In genomic region chr2:40403233-40403841, GRCh38 we compare ENCODE assay signal across 15 cellular contexts. TPM values are rescaled to one million over a fixed set of nuclear protein-coding genes. Genes with fewer than 3 reads are reported as not detected.
DNase-seq lines count a peak whose midpoint lies in the region; ATAC-seq, FAIRE-seq and TF ChIP-seq lines count a peak whose summit lies in the region.
"Had no signal": no experiment of that assay in that cellular context is flagged by ENCODE, and none has a peak within 500 bp of the region (broad histone marks: within the 10 kb centered on the region; RNA-seq: fewer than 3 reads in every experiment).

No MANE protein-coding gene starts in this region.

- DNase-seq in Right ventricle myocardium inferior (ENCODE audit: missing footprints): no peak
- DNase-seq in right atrium auricular region (ENCODE audit: low spot score): no peak
- peak; percentile 97 for DNase-seq in bronchial epithelial cell (ENCODE audit: low read depth)
- DNase-seq in right cardiac atrium: no peak
- DNase-seq in activated T-cell treated with anti-CD3 and anti-CD28 coated beads, Interleukin-2, amount 50 U/mL, for 4 hours: no peak
- no peak for DNase-seq in NCI-H510A (lab: John Stamatoyannopoulos, UW)
- no peak for DNase-seq in T-helper 17 cell
- DNase-seq: 8988T; activated CD4-positive, alpha-beta T cell treated with anti-CD3 and anti-CD28 coated beads, Interleukin-2, amount 10 ng/mL, durations not matched to agents 7 days and 5 days; activated effector memory CD4-positive, alpha-beta T cell treated with Interleukin-2 at 50 U/mL for 16 hours; H7; NCI-H2081 had no signal

- no peak for FAIRE-seq in bronchial epithelial cell (lab: Jason Lieb, UNC)

- H3K9me3 ChIP-seq in right atrium auricular region (no peaks in the 10 kb centered on the region), right cardiac atrium (ENCODE audit: control insufficient read depth, low read length) (no peaks in the 10 kb centered on the region), T-helper 17 cell (ENCODE audit: control insufficient read depth, low read length, poor library complexity, severe bottlenecking) (no peaks in the 10 kb centered on the region)

- H3K9me3 Mint-ChIP-seq in activated T-cell treated with anti-CD3 and anti-CD28 coated beads, Interleukin-2, amount 50 U/mL, for 4 hours: no peaks in the 10 kb centered on the region
- H3K9me3 Mint-ChIP-seq: activated CD4-positive, alpha-beta T cell treated with anti-CD3 and anti-CD28 coated beads, Interleukin-2, amount 10 ng/mL, durations not matched to agents 7 days and 5 days; IgD-negative memory B cell; T-helper 1 cell treated with Interleukin-12 subunit alpha and Interleukin-12 subunit beta and Interleukin-4 antibody, amounts not matched to agents 30 μg/mL and 1 μg/mL, for 36 hours had no signal

- no peaks in the 10 kb centered on the region for H3K4me1 Mint-ChIP-seq in activated T-cell treated with anti-CD3 and anti-CD28 coated beads, Interleukin-2, amount 50 U/mL, for 4 hours (ENCODE audit: low read depth)
- H3K4me1 Mint-ChIP-seq in T-helper 17 cell: no peaks in the 10 kb centered on the region
- H3K4me1 Mint-ChIP-seq: activated CD4-positive, alpha-beta T cell treated with anti-CD3 and anti-CD28 coated beads, Interleukin-2, amount 10 ng/mL, durations not matched to agents 7 days and 5 days; IgD-negative memory B cell had no signal

- H3K4me3 Mint-ChIP-seq in activated T-cell treated with anti-CD3 and anti-CD28 coated beads, Interleukin-2, amount 50 U/mL, for 4 hours: no peak overlapping the region
- H3K4me3 Mint-ChIP-seq in T-helper 17 cell: no peak overlapping the region
- H3K4me3 Mint-ChIP-seq: activated CD4-positive, alpha-beta T cell treated with anti-CD3 and anti-CD28 coated beads, Interleukin-2, amount 10 ng/mL, durations not matched to agents 7 days and 5 days; IgD-negative memory B cell; T-helper 1 cell treated with Interleukin-12 subunit alpha and Interleukin-12 subunit beta and Interleukin-4 antibody, amounts not matched to agents 30 μg/mL and 1 μg/mL, for 36 hours had no signal

- WGBS in right cardiac atrium: 78% methylated on average over 4 of the region's 4 CpGs

- no peak overlapping the region for H3K4me3 ChIP-seq in right atrium auricular region
- H3K4me3 ChIP-seq in bronchial epithelial cell (ENCODE audit: low read depth, low read length): no peak overlapping the region
- no peak overlapping the region for H3K4me3 ChIP-seq in right cardiac atrium (ENCODE audit: low read length)

- H3K27ac ChIP-seq in right atrium auricular region (no peak overlapping the region), right cardiac atrium (ENCODE audit: low read length) (peak overlapping the region; percentile 42)

- intact Hi-C loops in Right ventricle myocardium inferior (cut with DNase I) (no loop called here), right cardiac atrium (cut with DNase I) (no loop called here)

- H3K36me3 Mint-ChIP-seq in activated T-cell treated with anti-CD3 and anti-CD28 coated beads, Interleukin-2, amount 50 U/mL, for 4 hours (ENCODE audit: insufficient read depth): no peaks in the 10 kb centered on the region
- H3K36me3 Mint-ChIP-seq in T-helper 17 cell (ENCODE audit: low read depth): no peaks in the 10 kb centered on the region

- peaks cover 0 to 58% of the 10 kb centered on the region in 2 donors for H3K4me1 ChIP-seq in right atrium auricular region
- peaks cover 6% of the 10 kb centered on the region for H3K4me1 ChIP-seq in right cardiac atrium (ENCODE audit: control insufficient read depth, insufficient read depth, low read length)

- H3K27ac Mint-ChIP-seq in T-helper 17 cell: no peak overlapping the region
- H3K27ac Mint-ChIP-seq: activated CD4-positive, alpha-beta T cell treated with anti-CD3 and anti-CD28 coated beads, Interleukin-2, amount 10 ng/mL, durations not matched to agents 7 days and 5 days; IgD-negative memory B cell; T-helper 1 cell treated with Interleukin-12 subunit alpha and Interleukin-12 subunit beta and Interleukin-4 antibody, amounts not matched to agents 30 μg/mL and 1 μg/mL, for 36 hours had no signal

- ATAC-seq in Right ventricle myocardium inferior (peak; percentile 59), right cardiac atrium (peak; percentile 43 to 54), HG02571 (IDR thresholded peaks at IDR 0.05; ENCODE audit: unreplicated experiment) (no peak), T-helper 17 cell (no peak)
- ATAC-seq in activated T-cell treated with anti-CD3 and anti-CD28 coated beads, Interleukin-2, amount 50 U/mL, for 4 hours: no peak

- H3K36me3 ChIP-seq in right atrium auricular region (no peaks in the 10 kb centered on the region), bronchial epithelial cell (ENCODE audit: control insufficient read depth, insufficient read depth, low read length) (no peaks in the 10 kb centered on the region)

- H3K27me3 ChIP-seq in right atrium auricular region: no peaks in the 10 kb centered on the region
- H3K27me3 ChIP-seq in bronchial epithelial cell (ENCODE audit: control insufficient read depth, insufficient read depth, low read length): no peaks in the 10 kb centered on the region
- no peaks in the 10 kb centered on the region for H3K27me3 ChIP-seq in right cardiac atrium (ENCODE audit: control insufficient read depth, insufficient read depth)

- no peaks in the 10 kb centered on the region for H3K27me3 Mint-ChIP-seq in activated T-cell treated with anti-CD3 and anti-CD28 coated beads, Interleukin-2, amount 50 U/mL, for 4 hours (ENCODE audit: low read depth)
- peaks cover 6% of the 10 kb centered on the region for H3K27me3 Mint-ChIP-seq in T-helper 17 cell
- H3K27me3 Mint-ChIP-seq: activated CD4-positive, alpha-beta T cell treated with anti-CD3 and anti-CD28 coated beads, Interleukin-2, amount 10 ng/mL, durations not matched to agents 7 days and 5 days; IgD-negative memory B cell had no signal

- no peak for TF ChIP-seq CTCF in right atrium auricular region (IDR thresholded peaks at IDR 0.05)
- TF ChIP-seq CTCF in bronchial epithelial cell (IDR thresholded peaks at IDR 0.05; ENCODE audit: insufficient read depth, low read length, severe bottlenecking): no peak

RNA-seq across cellular contexts. Expression of gene SLC8A1, which starts 48.6 kb away (rescaled TPM):
- total RNA-seq in Right ventricle myocardium inferior: 999 TPM
- 100 to 1,000 TPM; 493 to 738 TPM for total RNA-seq in right atrium auricular region
- total RNA-seq in bronchial epithelial cell: 3.7 and 4.6 TPM in 2 replicates
- 100 to 1,000 TPM; 761 to 907 (median 821) TPM for total RNA-seq in right cardiac atrium
- polyA plus RNA-seq in right cardiac atrium: 41.8 TPM
- under 1 TPM; 0.08 to 0.28 (median 0.26) TPM for total RNA-seq in activated T-cell treated with anti-CD3 and anti-CD28 coated beads, Interleukin-2, amount 50 U/mL, for 4 hours
- total RNA-seq in T-helper 17 cell: 1 to 10 TPM in 1 of 2 donors, under 1 TPM in 1; 0.26 to 1.4 TPM
- polyA plus RNA-seq: IgD-negative memory B cell had no signal

Comparison
In these comparisons a context has a peak if more than half of its experiments do, and no peak if none do; other contexts are left out.
1. ATAC-seq: peak in Right ventricle myocardium inferior (single experiment) and right cardiac atrium (2 of 2); none in activated T-cell treated with anti-CD3 and anti-CD28 coated beads, Interleukin-2, amount 50 U/mL, for 4 hours (0 of 2), HG02571 (single experiment) and T-helper 17 cell (single experiment).
2. RNA of gene SLC8A1, which starts 48.6 kb away (total RNA-seq): 999 TPM in Right ventricle myocardium inferior (single experiment), 761 to 907 TPM in right cardiac atrium and 493 to 738 TPM in right atrium auricular region; 3.7 to 4.6 TPM in bronchial epithelial cell, 0.26 to 1.4 TPM in T-helper 17 cell and 0.08 to 0.28 TPM in activated T-cell treated with anti-CD3 and anti-CD28 coated beads, Interleukin-2, amount 50 U/mL, for 4 hours; every median in the first group is over 10 times any median in the second.